Comparison of ENCODE assay signal across 1 cellular context in the genomic region with DNA sequence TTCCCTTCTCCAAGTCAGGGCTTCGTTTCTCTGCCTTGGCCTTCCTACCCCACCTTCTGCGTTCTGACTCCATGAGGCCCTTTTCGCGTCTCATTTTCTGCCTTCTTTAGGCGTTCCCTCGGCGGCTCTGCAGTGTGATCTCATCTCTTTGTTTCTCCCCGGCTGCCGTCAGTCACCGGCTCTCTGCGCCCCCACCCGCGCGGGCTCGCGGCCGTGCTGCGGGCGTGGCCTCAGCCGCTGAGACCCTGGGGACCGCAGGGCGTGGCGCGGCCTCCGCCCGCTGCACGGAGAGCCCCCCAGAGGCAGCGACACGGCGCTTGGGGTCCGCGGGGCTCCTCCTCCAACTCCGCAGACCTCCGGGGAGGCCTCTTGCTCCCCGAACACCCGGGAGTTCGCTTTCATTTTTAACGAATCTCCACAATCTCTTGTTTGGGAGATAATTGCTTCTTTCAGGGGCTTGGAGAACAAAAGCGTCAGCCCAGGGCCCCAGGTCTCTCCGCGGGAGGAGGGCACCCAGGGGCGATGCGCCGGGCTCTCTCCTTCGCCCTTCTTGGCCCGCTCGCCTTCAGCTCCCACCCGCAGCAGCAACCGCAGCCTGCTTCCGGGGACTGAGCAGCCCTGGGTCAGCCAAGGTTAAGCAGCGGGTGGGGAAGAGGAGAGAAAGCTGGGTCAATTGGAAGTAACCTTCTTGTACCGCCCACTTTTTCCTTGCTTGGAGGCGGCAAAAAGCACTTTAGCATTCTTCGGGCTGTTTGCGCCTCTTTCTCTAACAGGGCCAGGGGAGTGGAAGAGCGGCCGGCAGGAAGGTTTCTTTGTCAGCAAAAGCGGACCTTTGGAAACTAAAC.
TF ChIP-seq lines count a peak whose summit lies in the region.

No MANE protein-coding gene starts in this region.

TF ChIP-seq in HepG2, 621 proteins besides CTCF, POLR2A, EP300 and RAD21 (continued from another document and continues in another):
- TF ChIP-seq POGK (CRISPR knock-in tag; conservative IDR thresholded peaks at IDR 0.05): peak; percentile 46; the same call in 1 of the 2 replicates
- no peak for TF ChIP-seq GABPA (IDR thresholded peaks at IDR 0.05; ENCODE audit: low read depth, low read length)
- no peak for TF ChIP-seq GABPA (CRISPR knock-in tag; IDR thresholded peaks at IDR 0.05; ENCODE audit: low read depth)
- TF ChIP-seq POLR2G (IDR thresholded peaks at IDR 0.05; ENCODE audit: low read depth, low read length): peak; percentile 44; the same call in 1 of the 2 replicates
- TF ChIP-seq NFYB (CRISPR knock-in tag; IDR thresholded peaks at IDR 0.05): no peak
- no peak for TF ChIP-seq ATAD3A (CRISPR knock-in tag; IDR thresholded peaks at IDR 0.05)
- TF ChIP-seq JUN (CRISPR knock-in tag; IDR thresholded peaks at IDR 0.05): no peak
- TF ChIP-seq, protein P1, sequence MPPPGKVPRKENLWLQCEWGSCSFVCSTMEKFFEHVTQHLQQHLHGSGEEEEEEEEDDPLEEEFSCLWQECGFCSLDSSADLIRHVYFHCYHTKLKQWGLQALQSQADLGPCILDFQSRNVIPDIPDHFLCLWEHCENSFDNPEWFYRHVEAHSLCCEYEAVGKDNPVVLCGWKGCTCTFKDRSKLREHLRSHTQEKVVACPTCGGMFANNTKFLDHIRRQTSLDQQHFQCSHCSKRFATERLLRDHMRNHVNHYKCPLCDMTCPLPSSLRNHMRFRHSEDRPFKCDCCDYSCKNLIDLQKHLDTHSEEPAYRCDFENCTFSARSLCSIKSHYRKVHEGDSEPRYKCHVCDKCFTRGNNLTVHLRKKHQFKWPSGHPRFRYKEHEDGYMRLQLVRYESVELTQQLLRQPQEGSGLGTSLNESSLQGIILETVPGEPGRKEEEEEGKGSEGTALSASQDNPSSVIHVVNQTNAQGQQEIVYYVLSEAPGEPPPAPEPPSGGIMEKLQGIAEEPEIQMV (CRISPR knock-in tag; IDR thresholded peaks at IDR 0.05; ENCODE audit: low read depth): no peak
- no peak for TF ChIP-seq ZNF33A (CRISPR knock-in tag; IDR thresholded peaks at IDR 0.05; ENCODE audit: borderline replicate concordance)
- TF ChIP-seq ZBTB38 (CRISPR knock-in tag; IDR thresholded peaks at IDR 0.05): peak; percentile 48; the same call in 1 of the 2 replicates
- no peak for TF ChIP-seq CEBPZ (IDR thresholded peaks at IDR 0.05; ENCODE audit: low read length)
- TF ChIP-seq ZNF720 (CRISPR knock-in tag; IDR thresholded peaks at IDR 0.05): no peak
- TF ChIP-seq ZSCAN30 (CRISPR knock-in tag; IDR thresholded peaks at IDR 0.05): no peak
- no peak for TF ChIP-seq ZNF484 (CRISPR knock-in tag; IDR thresholded peaks at IDR 0.05; ENCODE audit: borderline replicate concordance, low read depth)
- no peak for TF ChIP-seq PAF1 (CRISPR knock-in tag; IDR thresholded peaks at IDR 0.05)
- no peak for TF ChIP-seq PRPF4 (IDR thresholded peaks at IDR 0.05; ENCODE audit: low read depth, low read length, poor library complexity, severe bottlenecking)
- TF ChIP-seq SSRP1 (CRISPR knock-in tag; IDR thresholded peaks at IDR 0.05): no peak
- peak; percentile 36; the same call in 1 of the 2 replicates for TF ChIP-seq SALL1 (CRISPR knock-in tag; IDR thresholded peaks at IDR 0.05)
- no peak for TF ChIP-seq ZNF503 (CRISPR knock-in tag; IDR thresholded peaks at IDR 0.05)
- TF ChIP-seq, protein P2, sequence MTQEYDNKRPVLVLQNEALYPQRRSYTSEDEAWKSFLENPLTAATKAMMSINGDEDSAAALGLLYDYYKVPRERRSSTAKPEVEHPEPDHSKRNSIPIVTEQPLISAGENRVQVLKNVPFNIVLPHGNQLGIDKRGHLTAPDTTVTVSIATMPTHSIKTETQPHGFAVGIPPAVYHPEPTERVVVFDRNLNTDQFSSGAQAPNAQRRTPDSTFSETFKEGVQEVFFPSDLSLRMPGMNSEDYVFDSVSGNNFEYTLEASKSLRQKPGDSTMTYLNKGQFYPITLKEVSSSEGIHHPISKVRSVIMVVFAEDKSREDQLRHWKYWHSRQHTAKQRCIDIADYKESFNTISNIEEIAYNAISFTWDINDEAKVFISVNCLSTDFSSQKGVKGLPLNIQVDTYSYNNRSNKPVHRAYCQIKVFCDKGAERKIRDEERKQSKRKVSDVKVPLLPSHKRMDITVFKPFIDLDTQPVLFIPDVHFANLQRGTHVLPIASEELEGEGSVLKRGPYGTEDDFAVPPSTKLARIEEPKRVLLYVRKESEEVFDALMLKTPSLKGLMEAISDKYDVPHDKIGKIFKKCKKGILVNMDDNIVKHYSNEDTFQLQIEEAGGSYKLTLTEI (CRISPR knock-in tag; conservative IDR thresholded peaks at IDR 0.05): no peak
- no peak; the same call in 1 of the 2 replicates for TF ChIP-seq IKZF5 (CRISPR knock-in tag; IDR thresholded peaks at IDR 0.05)
- TF ChIP-seq MAF1 (CRISPR knock-in tag; IDR thresholded peaks at IDR 0.05; ENCODE audit: borderline replicate concordance): no peak
- TF ChIP-seq PHB2 (IDR thresholded peaks at IDR 0.05; ENCODE audit: partially characterized antibody): no peak
- TF ChIP-seq NCOA1 (CRISPR knock-in tag; IDR thresholded peaks at IDR 0.05): no peak
- no peak for TF ChIP-seq CBFB (CRISPR knock-in tag; IDR thresholded peaks at IDR 0.05)
- no peak; the same call in 1 of the 2 replicates for TF ChIP-seq ARID4A (CRISPR knock-in tag; IDR thresholded peaks at IDR 0.05; ENCODE audit: borderline replicate concordance)
- no peak for TF ChIP-seq ZNF577 (CRISPR knock-in tag; IDR thresholded peaks at IDR 0.05; ENCODE audit: borderline replicate concordance, low read depth)
- peak; percentile 28; the same call in 1 of the 2 replicates for TF ChIP-seq FOXC1 (CRISPR knock-in tag; IDR thresholded peaks at IDR 0.05; ENCODE audit: borderline replicate concordance)
- TF ChIP-seq ZNF562 (CRISPR knock-in tag; IDR thresholded peaks at IDR 0.05; ENCODE audit: borderline replicate concordance): no peak
- TF ChIP-seq FOSL2 (CRISPR knock-in tag; IDR thresholded peaks at IDR 0.05): no peak
- TF ChIP-seq ZNF10 (CRISPR knock-in tag; IDR thresholded peaks at IDR 0.05; ENCODE audit: borderline replicate concordance, low read depth): no peak
- TF ChIP-seq ZNF775 (CRISPR knock-in tag; IDR thresholded peaks at IDR 0.05; ENCODE audit: borderline replicate concordance): no peak
- no peak for TF ChIP-seq ZC3H4 (CRISPR knock-in tag; IDR thresholded peaks at IDR 0.05; ENCODE audit: borderline replicate concordance)
- TF ChIP-seq MED1 (CRISPR knock-in tag; IDR thresholded peaks at IDR 0.05): no peak
- TF ChIP-seq FOXM1 (CRISPR knock-in tag; IDR thresholded peaks at IDR 0.05): no peak
- TF ChIP-seq, protein P3, sequence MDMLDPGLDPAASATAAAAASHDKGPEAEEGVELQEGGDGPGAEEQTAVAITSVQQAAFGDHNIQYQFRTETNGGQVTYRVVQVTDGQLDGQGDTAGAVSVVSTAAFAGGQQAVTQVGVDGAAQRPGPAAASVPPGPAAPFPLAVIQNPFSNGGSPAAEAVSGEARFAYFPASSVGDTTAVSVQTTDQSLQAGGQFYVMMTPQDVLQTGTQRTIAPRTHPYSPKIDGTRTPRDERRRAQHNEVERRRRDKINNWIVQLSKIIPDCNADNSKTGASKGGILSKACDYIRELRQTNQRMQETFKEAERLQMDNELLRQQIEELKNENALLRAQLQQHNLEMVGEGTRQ (IDR thresholded peaks at IDR 0.05; ENCODE audit: low read depth, low read length): no peak
- TF ChIP-seq, protein P3 (CRISPR knock-in tag; IDR thresholded peaks at IDR 0.05; ENCODE audit: borderline replicate concordance): no peak
- TF ChIP-seq CC2D1A (CRISPR knock-in tag; IDR thresholded peaks at IDR 0.05): no peak
- TF ChIP-seq SMARCE1 (IDR thresholded peaks at IDR 0.05; ENCODE audit: borderline replicate concordance): no peak
- no peak; the same call in 1 of the 2 replicates for TF ChIP-seq CENPT (CRISPR knock-in tag; IDR thresholded peaks at IDR 0.05; ENCODE audit: low read depth)
- no peak for TF ChIP-seq GFI1 (CRISPR knock-in tag; IDR thresholded peaks at IDR 0.05; ENCODE audit: borderline replicate concordance)
- no peak for TF ChIP-seq ZNF337 (CRISPR knock-in tag; IDR thresholded peaks at IDR 0.05; ENCODE audit: borderline replicate concordance, low read depth)
- TF ChIP-seq TCF12 (IDR thresholded peaks at IDR 0.05): no peak
- no peak for TF ChIP-seq TCF12 (CRISPR knock-in tag; IDR thresholded peaks at IDR 0.05)
